ENCODE assay signal across 1 cellular context in the genomic region with DNA sequence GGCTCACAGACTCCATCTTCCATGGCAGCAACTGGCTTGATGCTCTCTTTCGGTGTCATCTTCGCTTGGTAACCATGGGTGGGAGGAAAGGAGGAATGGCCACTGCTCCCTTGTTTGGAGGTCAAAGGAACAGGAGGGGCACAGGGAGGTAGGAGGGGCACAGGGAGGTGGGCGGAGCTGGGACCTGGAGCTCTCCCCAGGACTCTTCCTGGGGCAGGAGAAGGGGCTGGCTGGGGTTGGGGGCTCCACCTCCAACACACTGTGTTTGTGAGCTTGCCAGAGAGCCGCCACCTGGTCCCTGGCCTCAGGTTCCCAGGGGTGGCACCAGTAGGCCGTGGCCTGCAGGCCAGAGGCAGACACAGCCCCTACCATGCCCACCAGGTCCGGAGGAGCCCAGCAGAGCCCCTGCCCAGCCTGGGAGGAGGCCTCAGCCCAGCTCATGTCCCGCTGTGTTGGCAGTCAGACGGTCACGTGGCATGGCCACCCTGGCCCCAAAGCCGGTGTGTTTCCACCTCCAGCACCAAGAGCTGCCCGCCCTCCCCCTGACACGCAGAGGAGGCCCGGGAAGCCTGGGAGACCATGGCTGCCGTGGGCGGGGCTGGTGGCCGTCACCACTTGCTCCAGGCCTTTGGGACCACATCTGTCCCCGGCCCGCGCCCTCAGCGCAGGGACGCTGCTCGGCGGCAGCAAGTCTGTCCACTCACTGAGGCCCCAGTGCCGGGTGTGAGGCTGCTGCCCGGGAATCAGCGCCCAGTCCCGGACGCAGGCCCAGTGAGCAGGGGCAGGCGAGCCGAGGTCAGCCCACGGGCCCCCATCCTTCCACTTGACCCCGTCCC.
TF ChIP-seq lines count a peak whose summit lies in the region.

No MANE protein-coding gene starts in this region.

TF ChIP-seq in GM23338, 12 proteins besides CTCF, POLR2A, EP300 and RAD21 (continued from another document):
- TF ChIP-seq, protein P1, sequence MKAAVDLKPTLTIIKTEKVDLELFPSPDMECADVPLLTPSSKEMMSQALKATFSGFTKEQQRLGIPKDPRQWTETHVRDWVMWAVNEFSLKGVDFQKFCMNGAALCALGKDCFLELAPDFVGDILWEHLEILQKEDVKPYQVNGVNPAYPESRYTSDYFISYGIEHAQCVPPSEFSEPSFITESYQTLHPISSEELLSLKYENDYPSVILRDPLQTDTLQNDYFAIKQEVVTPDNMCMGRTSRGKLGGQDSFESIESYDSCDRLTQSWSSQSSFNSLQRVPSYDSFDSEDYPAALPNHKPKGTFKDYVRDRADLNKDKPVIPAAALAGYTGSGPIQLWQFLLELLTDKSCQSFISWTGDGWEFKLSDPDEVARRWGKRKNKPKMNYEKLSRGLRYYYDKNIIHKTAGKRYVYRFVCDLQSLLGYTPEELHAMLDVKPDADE (IDR thresholded peaks at IDR 0.05) = no peak
- TF ChIP-seq CREB1 (CRISPR knock-in tag; IDR thresholded peaks at IDR 0.05; ENCODE audit: low read depth) = no peak
- no peak for TF ChIP-seq STAT1 (IDR thresholded peaks at IDR 0.05; ENCODE audit: unreplicated experiment)
- no peak for TF ChIP-seq JUNB (IDR thresholded peaks at IDR 0.05; ENCODE audit: unreplicated experiment)
- no peak for TF ChIP-seq ZNF114 (CRISPR knock-in tag; IDR thresholded peaks at IDR 0.05)
- TF ChIP-seq EZH2phosphoT487 (IDR thresholded peaks at IDR 0.05; ENCODE audit: unreplicated experiment) = no peak
- no peak for TF ChIP-seq NANOG (IDR thresholded peaks at IDR 0.05; ENCODE audit: borderline replicate concordance)
- no peak for TF ChIP-seq POLR2AphosphoS5 (IDR thresholded peaks at IDR 0.05; ENCODE audit: low read depth)
- TF ChIP-seq ZNF331 (CRISPR knock-in tag; IDR thresholded peaks at IDR 0.05; ENCODE audit: low read depth) = no peak
